In the genomic region with DNA sequence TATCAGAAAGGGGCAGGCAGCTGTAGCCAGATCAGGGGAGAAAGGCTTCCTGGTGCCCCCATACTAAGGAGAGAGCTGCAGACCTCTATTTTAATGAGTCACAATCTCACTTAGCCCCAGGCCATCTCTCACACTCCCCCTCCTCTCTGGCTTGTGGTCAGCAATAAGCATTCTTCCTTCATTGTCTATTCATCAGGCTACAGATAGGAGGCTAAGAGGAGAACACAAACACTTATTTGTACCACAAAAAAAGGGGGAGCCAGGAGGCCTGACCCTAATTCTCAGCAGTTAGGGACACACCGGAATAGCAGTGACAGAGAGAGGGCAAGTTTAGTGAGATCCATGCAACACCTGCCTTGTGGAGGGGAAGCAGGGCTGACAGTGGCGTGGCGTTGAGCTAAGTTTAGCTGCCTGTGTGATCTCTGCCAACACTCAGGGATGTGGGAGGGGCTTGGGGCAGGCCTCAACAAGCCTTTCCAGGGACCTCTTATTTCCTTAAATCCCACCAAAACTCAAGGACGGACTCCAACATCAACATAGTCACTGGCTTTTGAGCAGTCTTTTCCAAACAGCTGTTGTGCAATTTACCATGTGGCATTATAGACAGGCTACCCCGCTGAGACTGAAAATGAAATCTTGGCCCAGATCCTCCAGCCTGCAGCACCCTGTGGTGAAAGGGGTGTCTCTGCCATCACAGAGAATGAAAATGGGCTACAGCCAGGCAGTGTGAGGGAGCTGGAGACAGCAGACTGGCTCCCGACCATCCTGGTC, we compare ENCODE assay signal across 9 cellular contexts.
DNase-seq lines count a peak whose midpoint lies in the region; ATAC-seq, FAIRE-seq and TF ChIP-seq lines count a peak whose summit lies in the region.
"Had no signal": no experiment of that assay in that cellular context is flagged by ENCODE, and none has a peak within 500 bp of the region (broad histone marks: within the 10 kb centered on the region; RNA-seq: fewer than 3 reads in every experiment).

No MANE protein-coding gene starts in this region.

- ATAC-seq in SK-N-SH treated with all-trans-retinoic acid at 6 μM for 48 hours (peak; percentile 62; the same call in 2 of the 3 replicates), heart right ventricle (peak; percentile 83 to 97 (median 92)), aorta (ENCODE audit: low FRiP score) (peak; percentile 82), HG03095 (IDR thresholded peaks at IDR 0.05; ENCODE audit: unreplicated experiment) (no peak)

- H3K9me3 ChIP-seq in heart right ventricle = peaks cover 0 to 9% (median 0%) of the 10 kb centered on the region in 11 donors
- H3K9me3 ChIP-seq in aorta (ENCODE audit: control insufficient read depth, low read length) = no peaks in the 10 kb centered on the region
- H3K9me3 ChIP-seq in small intestine (ENCODE audit: control insufficient read depth, low read depth) = no peaks in the 10 kb centered on the region

- H3K4me1 Mint-ChIP-seq in activated CD4-positive, alpha-beta T cell treated with anti-CD3 and anti-CD28 coated beads, Interleukin-2, amount 10 ng/mL, durations not matched to agents 24 days and 14 days = peaks cover 1% of the 10 kb centered on the region

- H3K27me3 ChIP-seq in heart right ventricle = peaks cover 0 to 6% (median 0%) of the 10 kb centered on the region in 7 donors
- no peaks in the 10 kb centered on the region for H3K27me3 ChIP-seq in aorta (ENCODE audit: control insufficient read depth in 1 of 2, insufficient read depth in 2 of 2, low read length in 1 of 2)
- H3K27me3 ChIP-seq in small intestine (ENCODE audit: control insufficient read depth in 2 of 2, insufficient read depth in 2 of 2, low read length in 2 of 2) = no peaks in the 10 kb centered on the region

- H3K4me3 ChIP-seq in heart right ventricle (no peak overlapping the region), aorta (ENCODE audit: low read length in 2 of 2) (no peak overlapping the region), small intestine (ENCODE audit: low read depth in 1 of 2, low read length in 2 of 2) (no peak overlapping the region)

- H3K9me3 Mint-ChIP-seq in activated CD4-positive, alpha-beta T cell treated with anti-CD3 and anti-CD28 coated beads, Interleukin-2, amount 10 ng/mL, durations not matched to agents 24 days and 14 days = no peaks in the 10 kb centered on the region

- H3K4me3 Mint-ChIP-seq in activated CD4-positive, alpha-beta T cell treated with anti-CD3 and anti-CD28 coated beads, Interleukin-2, amount 10 ng/mL, durations not matched to agents 24 days and 14 days = no peak overlapping the region

- H3K27ac ChIP-seq in heart right ventricle (peak overlapping the region in 8 of 10 donors; percentile 14 to 68 (median 44)), aorta (ENCODE audit: low read depth in 1 of 2, low read length in 2 of 2) (peak overlapping the region; percentile 32 to 64), small intestine (ENCODE audit: low read depth in 1 of 2, low read length in 1 of 2) (no peak overlapping the region)

- intact Hi-C loops in heart right ventricle (cut with DNase I) (loop anchor here in 1 of 10 donors (10.0 kb wide), 1 partner anchor 251 kb away; no protein-coding TSS in a partner anchor), aorta (cut with DNase I) (no loop called here)
- intact Hi-C loops in activated CD4-positive, alpha-beta T cell treated with anti-CD3 and anti-CD28 coated beads, Interleukin-2, amount 10 ng/mL, durations not matched to agents 24 days and 14 days (cut with micrococcal nuclease) = no loop called here

- peaks cover 0 to 24% (median 17%) of the 10 kb centered on the region in 9 donors for H3K4me1 ChIP-seq in heart right ventricle
- H3K4me1 ChIP-seq in aorta (ENCODE audit: control insufficient read depth in 1 of 2, insufficient read depth in 2 of 2, low read length in 2 of 2) = peaks cover 0 to 5% of the 10 kb centered on the region in 2 donors
- H3K4me1 ChIP-seq in small intestine (ENCODE audit: control insufficient read depth in 2 of 2, insufficient read depth in 1 of 2, low read depth in 1 of 2, low read length in 1 of 2) = no peaks in the 10 kb centered on the region

- WGBS in heart right ventricle, 2 donors = 13 to 17% methylated on average over 6 of the region's 6 CpGs
- WGBS in aorta, 2 donors = 4 to 7% methylated on average over 6 of the region's 6 CpGs
- 58 to 64% (median 64%) methylated on average over 6 of the region's 6 CpGs for WGBS in small intestine, 3 donors

- TF ChIP-seq CTCF in heart right ventricle (IDR thresholded peaks at IDR 0.05) = no peak

- H3K36me3 ChIP-seq in heart right ventricle (no peaks in the 10 kb centered on the region), aorta (ENCODE audit: control insufficient read depth in 1 of 2, insufficient read depth in 2 of 2, low read length in 1 of 2) (no peaks in the 10 kb centered on the region), small intestine (ENCODE audit: control insufficient read depth in 2 of 2, insufficient read depth in 2 of 2, low read length in 2 of 2) (no peaks in the 10 kb centered on the region)

- no peak overlapping the region for H3K27ac Mint-ChIP-seq in activated CD4-positive, alpha-beta T cell treated with anti-CD3 and anti-CD28 coated beads, Interleukin-2, amount 10 ng/mL, durations not matched to agents 24 days and 14 days

- no peaks in the 10 kb centered on the region for H3K36me3 Mint-ChIP-seq in activated CD4-positive, alpha-beta T cell treated with anti-CD3 and anti-CD28 coated beads, Interleukin-2, amount 10 ng/mL, durations not matched to agents 24 days and 14 days (ENCODE audit: low read depth)

- peak; percentile 38 for DNase-seq in NCI-H510A treated with DMSO at 0.1 percent for 48 hours (lab: John Stamatoyannopoulos, UW)
- no peak for DNase-seq in NCI-H510A (lab: John Stamatoyannopoulos, UW)
- DNase-seq in heart right ventricle = peak; percentile 41 to 70
- peak; percentile 82 to 85 for DNase-seq in aorta
- DNase-seq in activated CD4-positive, alpha-beta T cell treated with anti-CD3 and anti-CD28 coated beads, Interleukin-2, amount 10 ng/mL, durations not matched to agents 24 days and 14 days = no peak
- no peak for DNase-seq in small intestine

- peaks cover 8% of the 10 kb centered on the region for H3K27me3 Mint-ChIP-seq in activated CD4-positive, alpha-beta T cell treated with anti-CD3 and anti-CD28 coated beads, Interleukin-2, amount 10 ng/mL, durations not matched to agents 24 days and 14 days

- FAIRE-seq in small intestine (lab: Jason Lieb, UNC) = no peak
- FAIRE-seq: A204.1 had no signal

TF ChIP-seq in SK-N-SH treated with all-trans-retinoic acid at 6 μM for 48 hours, 23 proteins besides CTCF, POLR2A, EP300 and RAD21 (continues in another document):
- TF ChIP-seq PPARA (CRISPR knock-in tag; IDR thresholded peaks at IDR 0.05; ENCODE audit: borderline replicate concordance) = no peak
- TF ChIP-seq, protein P1, sequence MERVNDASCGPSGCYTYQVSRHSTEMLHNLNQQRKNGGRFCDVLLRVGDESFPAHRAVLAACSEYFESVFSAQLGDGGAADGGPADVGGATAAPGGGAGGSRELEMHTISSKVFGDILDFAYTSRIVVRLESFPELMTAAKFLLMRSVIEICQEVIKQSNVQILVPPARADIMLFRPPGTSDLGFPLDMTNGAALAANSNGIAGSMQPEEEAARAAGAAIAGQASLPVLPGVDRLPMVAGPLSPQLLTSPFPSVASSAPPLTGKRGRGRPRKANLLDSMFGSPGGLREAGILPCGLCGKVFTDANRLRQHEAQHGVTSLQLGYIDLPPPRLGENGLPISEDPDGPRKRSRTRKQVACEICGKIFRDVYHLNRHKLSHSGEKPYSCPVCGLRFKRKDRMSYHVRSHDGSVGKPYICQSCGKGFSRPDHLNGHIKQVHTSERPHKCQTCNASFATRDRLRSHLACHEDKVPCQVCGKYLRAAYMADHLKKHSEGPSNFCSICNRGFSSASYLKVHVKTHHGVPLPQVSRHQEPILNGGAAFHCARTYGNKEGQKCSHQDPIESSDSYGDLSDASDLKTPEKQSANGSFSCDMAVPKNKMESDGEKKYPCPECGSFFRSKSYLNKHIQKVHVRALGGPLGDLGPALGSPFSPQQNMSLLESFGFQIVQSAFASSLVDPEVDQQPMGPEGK (CRISPR knock-in tag; IDR thresholded peaks at IDR 0.05; ENCODE audit: borderline replicate concordance) = no peak
- no peak for TF ChIP-seq TOX (CRISPR knock-in tag; IDR thresholded peaks at IDR 0.05; ENCODE audit: borderline replicate concordance)
- TF ChIP-seq, protein P2, sequence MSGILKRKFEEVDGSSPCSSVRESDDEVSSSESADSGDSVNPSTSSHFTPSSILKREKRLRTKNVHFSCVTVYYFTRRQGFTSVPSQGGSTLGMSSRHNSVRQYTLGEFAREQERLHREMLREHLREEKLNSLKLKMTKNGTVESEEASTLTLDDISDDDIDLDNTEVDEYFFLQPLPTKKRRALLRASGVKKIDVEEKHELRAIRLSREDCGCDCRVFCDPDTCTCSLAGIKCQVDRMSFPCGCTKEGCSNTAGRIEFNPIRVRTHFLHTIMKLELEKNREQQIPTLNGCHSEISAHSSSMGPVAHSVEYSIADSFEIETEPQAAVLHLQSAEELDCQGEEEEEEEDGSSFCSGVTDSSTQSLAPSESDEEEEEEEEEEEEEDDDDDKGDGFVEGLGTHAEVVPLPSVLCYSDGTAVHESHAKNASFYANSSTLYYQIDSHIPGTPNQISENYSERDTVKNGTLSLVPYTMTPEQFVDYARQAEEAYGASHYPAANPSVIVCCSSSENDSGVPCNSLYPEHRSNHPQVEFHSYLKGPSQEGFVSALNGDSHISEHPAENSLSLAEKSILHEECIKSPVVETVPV (CRISPR knock-in tag; IDR thresholded peaks at IDR 0.05) = no peak
- TF ChIP-seq GLIS3 (CRISPR knock-in tag; IDR thresholded peaks at IDR 0.05) = no peak
- no peak for TF ChIP-seq ZNF70 (CRISPR knock-in tag; IDR thresholded peaks at IDR 0.05)
- TF ChIP-seq ARNTL (CRISPR knock-in tag; IDR thresholded peaks at IDR 0.05; ENCODE audit: borderline replicate concordance, low read depth) = no peak
- TF ChIP-seq, protein P3, sequence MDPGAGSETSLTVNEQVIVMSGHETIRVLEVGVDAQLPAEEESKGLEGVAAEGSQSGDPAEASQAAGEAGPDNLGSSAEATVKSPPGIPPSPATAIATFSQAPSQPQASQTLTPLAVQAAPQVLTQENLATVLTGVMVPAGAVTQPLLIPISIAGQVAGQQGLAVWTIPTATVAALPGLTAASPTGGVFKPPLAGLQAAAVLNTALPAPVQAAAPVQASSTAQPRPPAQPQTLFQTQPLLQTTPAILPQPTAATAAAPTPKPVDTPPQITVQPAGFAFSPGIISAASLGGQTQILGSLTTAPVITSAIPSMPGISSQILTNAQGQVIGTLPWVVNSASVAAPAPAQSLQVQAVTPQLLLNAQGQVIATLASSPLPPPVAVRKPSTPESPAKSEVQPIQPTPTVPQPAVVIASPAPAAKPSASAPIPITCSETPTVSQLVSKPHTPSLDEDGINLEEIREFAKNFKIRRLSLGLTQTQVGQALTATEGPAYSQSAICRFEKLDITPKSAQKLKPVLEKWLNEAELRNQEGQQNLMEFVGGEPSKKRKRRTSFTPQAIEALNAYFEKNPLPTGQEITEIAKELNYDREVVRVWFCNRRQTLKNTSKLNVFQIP (CRISPR knock-in tag; IDR thresholded peaks at IDR 0.05; ENCODE audit: borderline replicate concordance, low read depth) = no peak
- TF ChIP-seq RARB (CRISPR knock-in tag; IDR thresholded peaks at IDR 0.05) = no peak
- no peak for TF ChIP-seq ISL1 (CRISPR knock-in tag; IDR thresholded peaks at IDR 0.05)
- no peak for TF ChIP-seq CSDC2 (CRISPR knock-in tag; IDR thresholded peaks at IDR 0.05)
- TF ChIP-seq ESRRG (CRISPR knock-in tag; IDR thresholded peaks at IDR 0.05) = no peak

Comparison
In these comparisons a context has a peak if more than half of its experiments do, and no peak if none do; other contexts are left out.
1. DNase-seq: peak in NCI-H510A treated with DMSO at 0.1 percent for 48 hours (single experiment), heart right ventricle (2 of 2) and aorta (2 of 2); none in NCI-H510A (single experiment), activated CD4-positive, alpha-beta T cell treated with anti-CD3 and anti-CD28 coated beads, Interleukin-2, amount 10 ng/mL, durations not matched to agents 24 days and 14 days (single experiment) and small intestine (single experiment).
2. H3K27ac ChIP-seq: peak in heart right ventricle (8 of 10) and aorta (2 of 2); none in small intestine (0 of 2).